Comparison of ENCODE assay signal across 1 cellular context in the genomic region with DNA sequence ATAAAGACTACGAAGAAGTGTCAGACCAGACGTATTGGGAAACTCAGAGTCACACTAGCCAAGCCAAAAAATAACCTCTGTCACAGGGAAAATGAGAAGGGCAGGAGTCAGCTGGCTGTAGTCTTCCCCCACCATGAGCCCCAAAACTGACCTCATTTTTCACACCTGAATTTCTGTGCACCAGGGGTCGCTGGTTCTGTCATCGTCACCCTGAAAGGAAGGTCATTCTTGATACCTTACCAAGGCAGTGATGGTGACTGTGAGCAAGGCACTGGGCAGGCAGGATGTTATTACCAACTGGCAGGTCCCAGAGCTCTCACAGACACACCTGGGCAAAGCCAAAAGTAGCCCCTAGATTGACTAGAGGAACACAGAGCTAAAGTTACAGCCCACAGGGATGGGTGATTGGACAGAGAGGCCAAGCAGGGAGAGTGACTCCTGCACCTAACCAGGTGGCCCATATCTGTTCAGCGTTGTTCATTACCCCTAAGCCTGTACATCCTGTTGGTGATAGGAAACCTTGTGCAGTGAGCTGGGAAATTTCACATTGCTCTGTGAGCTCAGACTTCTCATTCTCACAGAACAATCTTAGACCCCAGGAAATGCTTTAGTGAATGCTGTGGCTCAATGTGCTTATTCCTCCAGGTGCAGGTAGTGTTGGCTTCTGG.
TF ChIP-seq lines count a peak whose summit lies in the region.

No MANE protein-coding gene starts in this region.

TF ChIP-seq in WTC11, 78 proteins besides CTCF, POLR2A, EP300 and RAD21 (continued from another document):
- TF ChIP-seq, protein P1, sequence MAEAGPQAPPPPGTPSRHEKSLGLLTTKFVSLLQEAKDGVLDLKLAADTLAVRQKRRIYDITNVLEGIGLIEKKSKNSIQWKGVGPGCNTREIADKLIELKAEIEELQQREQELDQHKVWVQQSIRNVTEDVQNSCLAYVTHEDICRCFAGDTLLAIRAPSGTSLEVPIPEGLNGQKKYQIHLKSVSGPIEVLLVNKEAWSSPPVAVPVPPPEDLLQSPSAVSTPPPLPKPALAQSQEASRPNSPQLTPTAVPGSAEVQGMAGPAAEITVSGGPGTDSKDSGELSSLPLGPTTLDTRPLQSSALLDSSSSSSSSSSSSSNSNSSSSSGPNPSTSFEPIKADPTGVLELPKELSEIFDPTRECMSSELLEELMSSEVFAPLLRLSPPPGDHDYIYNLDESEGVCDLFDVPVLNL (CRISPR knock-in tag; IDR thresholded peaks at IDR 0.05; ENCODE audit: borderline replicate concordance, low read depth), result no peak
- TF ChIP-seq, protein P2, sequence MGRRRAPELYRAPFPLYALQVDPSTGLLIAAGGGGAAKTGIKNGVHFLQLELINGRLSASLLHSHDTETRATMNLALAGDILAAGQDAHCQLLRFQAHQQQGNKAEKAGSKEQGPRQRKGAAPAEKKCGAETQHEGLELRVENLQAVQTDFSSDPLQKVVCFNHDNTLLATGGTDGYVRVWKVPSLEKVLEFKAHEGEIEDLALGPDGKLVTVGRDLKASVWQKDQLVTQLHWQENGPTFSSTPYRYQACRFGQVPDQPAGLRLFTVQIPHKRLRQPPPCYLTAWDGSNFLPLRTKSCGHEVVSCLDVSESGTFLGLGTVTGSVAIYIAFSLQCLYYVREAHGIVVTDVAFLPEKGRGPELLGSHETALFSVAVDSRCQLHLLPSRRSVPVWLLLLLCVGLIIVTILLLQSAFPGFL (CRISPR knock-in tag; IDR thresholded peaks at IDR 0.05; ENCODE audit: borderline replicate concordance), result no peak
- TF ChIP-seq ZNF219 (CRISPR knock-in tag; IDR thresholded peaks at IDR 0.05; ENCODE audit: borderline replicate concordance), result no peak
